Comparison of ENCODE assay signal across 17 cellular contexts in genomic region chr1:944341-945325, GRCh38. TPM values are rescaled to one million over a fixed set of nuclear protein-coding genes. Genes with fewer than 3 reads are reported as not detected.
DNase-seq lines count a peak whose midpoint lies in the region; ATAC-seq and TF ChIP-seq lines count a peak whose summit lies in the region.
"Had no signal": no experiment of that assay in that cellular context is flagged by ENCODE, and none has a peak within 500 bp of the region (broad histone marks: within the 10 kb centered on the region; RNA-seq: fewer than 3 reads in every experiment).

No MANE protein-coding gene starts in this region.

- TF ChIP-seq CTCF in MCF 10A (IDR thresholded peaks at IDR 0.05; ENCODE audit: unreplicated experiment) (no peak), liver (IDR thresholded peaks at IDR 0.05; ENCODE audit: low read depth, low read length, missing input control) (no peak)

- intact Hi-C loops in MCF 10A (cut with micrococcal nuclease): loop anchor here (5.0 kb wide), 1 partner anchor 42 kb away; no protein-coding TSS in a partner anchor

- no peaks in the 10 kb centered on the region for H3K27me3 Mint-ChIP-seq in MCF 10A (ENCODE audit: insufficient read depth, unreplicated experiment)

- H3K4me3 ChIP-seq in liver (ENCODE audit: low read depth in 1 of 3, low read length in 3 of 3): no peak overlapping the region

- peak; percentile 63 for DNase-seq in AG08396 (ENCODE audit: low spot score)
- peak; percentile 99 for DNase-seq in NCI-H446 treated with DMSO at 0.1 percent for 48 hours (lab: John Stamatoyannopoulos, UW)
- no peak for DNase-seq in MCF 10A (ENCODE audit: unreplicated experiment)
- no peak for DNase-seq in stimulated activated naive CD8-positive, alpha-beta T cell treated with anti-CD3 and anti-CD28 coated beads, Interleukin-15, Interleukin-2, amounts not matched to agents 100 U/mL and 50 U/mL, for 24 hours
- DNase-seq in T-helper 1 cell: no peak
- DNase-seq in NCI-H1105 (lab: John Stamatoyannopoulos, UW): no peak
- DNase-seq: activated CD8-positive, alpha-beta memory T cell treated with anti-CD3 and anti-CD28 coated beads, Interleukin-2, amount 50 U/mL, for 48 hours; foreskin fibroblast; stimulated activated CD4-positive, alpha-beta T cell treated with anti-CD3 and anti-CD28 coated beads, Interleukin-12 subunit alpha, Interleukin-12 subunit beta, amount 100 ng/mL, for 4 hours had no signal

- POLR2A ChIA-PET in MCF 10A (lab: Yijun Ruan, JAX): interaction anchor here (0.6 to 1.3 kb wide), 3 partner anchors 14 to 27 kb away, joined by 3 read pairs; partner anchors contain the start of genes NOC2L and PLEKHN1

- BruUV-seq in MCF 10A (replicated peaks; lab: Mats Ljungman, UMichigan): TSS peak; percentile 85

- no peak overlapping the region for H3K9ac ChIP-seq in liver (ENCODE audit: low read depth in 1 of 2, low read length in 2 of 2)

- H3K9me3 Mint-ChIP-seq in MCF 10A (ENCODE audit: unreplicated experiment): no peaks in the 10 kb centered on the region
- H3K9me3 Mint-ChIP-seq: IgD-negative memory B cell; stimulated activated memory B cell treated with anti-CD40 and anti-IgM and Interleukin-4, amounts not matched to agents 10 μg/mL and 1 μg/mL and 100 μg/mL, for 72 hours; T-helper 2 cell treated with Interferon-gamma antibody and Interleukin-4, amounts not matched to agents 5 μg/mL and 100 μg/mL, for 36 hours had no signal

- TF ChIP-seq RAD21 in liver (IDR thresholded peaks at IDR 0.05): no peak

- H3K27me3 ChIP-seq in liver (ENCODE audit: control insufficient read depth in 4 of 4, insufficient read depth in 4 of 4, low read length in 3 of 4): no peaks in the 10 kb centered on the region

- H3K4me3 Mint-ChIP-seq in MCF 10A (ENCODE audit: unreplicated experiment): no peak overlapping the region
- H3K4me3 Mint-ChIP-seq: stimulated activated memory B cell treated with anti-CD40 and anti-IgM and Interleukin-4, amounts not matched to agents 10 μg/mL and 1 μg/mL and 100 μg/mL, for 72 hours; T-helper 2 cell treated with Interferon-gamma antibody and Interleukin-4, amounts not matched to agents 5 μg/mL and 100 μg/mL, for 36 hours had no signal

- H3K36me3 ChIP-seq in liver (ENCODE audit: control insufficient read depth in 4 of 4, insufficient read depth in 3 of 4, low read depth in 1 of 4, low read length in 3 of 4): peaks cover 6 to 45% (median 10%) of the 10 kb centered on the region in 4 donors

- peak overlapping the region; percentile 16 to 54 for H3K27ac ChIP-seq in liver (ENCODE audit: low read depth in 1 of 2, low read length in 2 of 2)

- H3K9me3 ChIP-seq in liver (ENCODE audit: control insufficient read depth in 4 of 4, low read length in 3 of 4): no peaks in the 10 kb centered on the region

- 82% methylated on average over 28 of the region's 28 CpGs for WGBS in liver

- CTCF ChIA-PET in MCF 10A (lab: Yijun Ruan, JAX): interaction anchor here (1.1 kb wide), 1 partner anchor 40 kb away, joined by 3 read pairs; no protein-coding TSS in a partner anchor

- H3K36me3 Mint-ChIP-seq in MCF 10A (ENCODE audit: insufficient read depth, unreplicated experiment): peaks cover 21% of the 10 kb centered on the region

- no peak overlapping the region for H3K27ac Mint-ChIP-seq in MCF 10A (ENCODE audit: low read depth, unreplicated experiment)
- H3K27ac Mint-ChIP-seq: IgD-negative memory B cell; stimulated activated memory B cell treated with anti-CD40 and anti-IgM and Interleukin-4, amounts not matched to agents 10 μg/mL and 1 μg/mL and 100 μg/mL, for 72 hours; T-helper 2 cell treated with Interferon-gamma antibody and Interleukin-4, amounts not matched to agents 5 μg/mL and 100 μg/mL, for 36 hours had no signal

- ATAC-seq in stimulated activated naive CD8-positive, alpha-beta T cell treated with anti-CD3 and anti-CD28 coated beads, Interleukin-15, Interleukin-2, amounts not matched to agents 100 U/mL and 50 U/mL, for 24 hours: no peak
- ATAC-seq in GM19351 (IDR thresholded peaks at IDR 0.05; ENCODE audit: unreplicated experiment): no peak
- ATAC-seq: stimulated activated memory B cell treated with anti-CD40 and anti-IgM and Interleukin-4, amounts not matched to agents 10 μg/mL and 1 μg/mL and 100 μg/mL, for 72 hours had no signal

- no peaks in the 10 kb centered on the region for H3K4me1 Mint-ChIP-seq in MCF 10A (ENCODE audit: insufficient read depth, unreplicated experiment)

- peaks cover 15 to 32% (median 21%) of the 10 kb centered on the region in 4 donors for H3K4me1 ChIP-seq in liver (ENCODE audit: control insufficient read depth in 4 of 4, insufficient read depth in 4 of 4, low read length in 3 of 4)

TF ChIP-seq in liver, 16 proteins besides CTCF, POLR2A, EP300 and RAD21:
- TF ChIP-seq FOXA2 (IDR thresholded peaks at IDR 0.05) (no peak), HNF4G (IDR thresholded peaks at IDR 0.05) (no peak), SP1 (IDR thresholded peaks at IDR 0.05) (no peak)

RNA-seq across cellular contexts. Expression of gene NOC2L, which starts 14.4 kb away (rescaled TPM):
- total RNA-seq in MCF 10A (2022): 117 and 136 TPM in 2 replicates
- 10 to 100 TPM; 28.7 to 34.5 TPM for total RNA-seq in liver
- 10 to 100 TPM; 17.1 to 31.3 TPM for polyA plus RNA-seq in liver

RNA-seq across cellular contexts. Expression of gene KLHL17, which starts 15.8 kb away (rescaled TPM):
- 15.1 and 18.1 TPM in 2 replicates for total RNA-seq in MCF 10A (2022)
- total RNA-seq in liver: 1 to 10 TPM in 1 of 2 donors, under 1 TPM in 1; 0.98 to 5.4 TPM
- polyA plus RNA-seq in liver: 1 to 10 TPM; 1.2 to 3.0 TPM

RNA-seq across cellular contexts. Expression of gene SAMD11, which starts 20.9 kb away (rescaled TPM):
- total RNA-seq in MCF 10A (2022): not detected in 2 replicates
- 1 to 10 TPM; 1.2 to 1.3 TPM for total RNA-seq in liver
- polyA plus RNA-seq in liver: 1 to 10 TPM in 1 of 2 donors, under 1 TPM in 1; 0.51 to 4.1 TPM
- polyA plus RNA-seq: IgD-negative memory B cell had no signal

RNA-seq across cellular contexts. Expression of gene PLEKHN1, which starts 21.6 kb away (rescaled TPM):
- 7.9 and 11.1 TPM in 2 replicates for total RNA-seq in MCF 10A (2022)
- under 1 TPM in 1 of 2 donors, not detected in 1; 0.17 TPM for total RNA-seq in liver
- under 1 TPM in 1 of 2 donors, not detected in 1; 0.18 TPM for polyA plus RNA-seq in liver

RNA-seq across cellular contexts. Expression of gene PERM1, which starts 37.3 kb away (rescaled TPM):
- total RNA-seq in MCF 10A (2022) (not detected in 2 replicates), liver (under 1 TPM in 1 of 2 donors, not detected in 1; under 0.01 TPM)
- under 1 TPM in 1 of 2 donors, not detected in 1; 0.06 TPM for polyA plus RNA-seq in liver
- total RNA-seq: bronchial epithelial cell, NCI-H460 had no signal
- polyA plus RNA-seq: BJ, IgD-negative memory B cell had no signal

Comparison
In these comparisons a context has a peak if more than half of its experiments do, and no peak if none do; other contexts are left out.
1. DNase-seq: peak in AG08396 (single experiment) and NCI-H446 treated with DMSO at 0.1 percent for 48 hours (single experiment); none in MCF 10A (single experiment), stimulated activated naive CD8-positive, alpha-beta T cell treated with anti-CD3 and anti-CD28 coated beads, Interleukin-15, Interleukin-2, amounts not matched to agents 100 U/mL and 50 U/mL, for 24 hours (single experiment), T-helper 1 cell (0 of 5) and NCI-H1105 (single experiment).